9 cellular contexts compared by ENCODE assay signal in the genomic region with DNA sequence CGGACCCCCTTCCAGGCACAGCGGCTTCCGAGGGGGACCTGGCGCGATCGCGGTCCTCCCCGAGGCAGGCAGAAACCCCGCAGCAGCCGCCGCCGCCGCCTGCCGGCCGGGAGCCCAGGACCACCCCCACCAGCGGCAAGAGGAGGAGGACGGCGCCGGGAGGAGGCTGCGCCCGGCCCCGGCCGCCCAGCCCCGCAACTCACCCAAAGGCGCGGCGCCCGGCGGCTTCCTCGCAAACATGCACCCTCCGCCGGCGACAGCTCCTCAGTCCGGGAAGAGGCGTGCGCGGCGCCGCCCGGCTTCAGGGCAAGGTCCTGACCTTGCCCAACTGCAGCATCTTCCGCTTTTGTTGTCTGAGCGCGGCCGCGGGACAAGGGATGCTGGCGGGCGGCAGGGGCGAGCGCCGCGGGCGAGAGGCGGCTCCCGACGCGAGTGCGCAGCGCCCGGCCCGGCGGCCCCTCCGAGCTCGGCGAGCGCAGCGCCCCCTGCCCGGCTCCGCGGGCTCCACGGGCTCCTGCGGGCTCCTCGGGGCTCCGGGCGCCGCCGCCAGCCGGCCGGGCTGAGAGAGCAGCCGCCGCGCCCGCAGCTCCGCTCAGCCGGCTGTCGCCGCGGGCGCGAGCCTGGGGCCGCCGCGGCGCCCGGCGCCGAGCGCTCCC. TPM values are rescaled to one million over a fixed set of nuclear protein-coding genes. Genes with fewer than 3 reads are reported as not detected.
DNase-seq lines count a peak whose midpoint lies in the region; ATAC-seq and TF ChIP-seq lines count a peak whose summit lies in the region.
"Had no signal": no experiment of that assay in that cellular context is flagged by ENCODE, and none has a peak within 500 bp of the region (broad histone marks: within the 10 kb centered on the region; RNA-seq: fewer than 3 reads in every experiment).

No MANE protein-coding gene starts in this region.

- H3K4me1 Mint-ChIP-seq in MCF 10A (ENCODE audit: insufficient read depth, unreplicated experiment), result peaks cover 6% of the 10 kb centered on the region

- no peaks in the 10 kb centered on the region for H3K36me3 ChIP-seq in upper lobe of right lung
- H3K36me3 ChIP-seq: SJSA1 had no signal

- H3K9me3 ChIP-seq in upper lobe of right lung, result no peaks in the 10 kb centered on the region
- H3K9me3 ChIP-seq: SJSA1 had no signal

- TF ChIP-seq CTCF in MCF 10A (IDR thresholded peaks at IDR 0.05; ENCODE audit: unreplicated experiment) (no peak), upper lobe of right lung (IDR thresholded peaks at IDR 0.05) (no peak)

- no peaks in the 10 kb centered on the region for H3K9me3 Mint-ChIP-seq in MCF 10A (ENCODE audit: unreplicated experiment)

- H3K27me3 ChIP-seq in upper lobe of right lung, result peaks cover 31% of the 10 kb centered on the region

- no peak overlapping the region for H3K27ac Mint-ChIP-seq in MCF 10A (ENCODE audit: low read depth, unreplicated experiment)

- ATAC-seq in left lobe of liver (peak; percentile 75), upper lobe of right lung (peak; percentile 59), HG03025 (IDR thresholded peaks at IDR 0.05; ENCODE audit: low FRiP score, unreplicated experiment) (no peak)

- POLR2A ChIA-PET in MCF 10A (lab: Yijun Ruan, JAX), result no interaction called here

- in situ Hi-C loops in KBM-7 (cut with MboI; ENCODE audit: low pct_unique_long_range_greater_than_20kb, low sequenced_read_pairs), result no loop called here

- no peaks in the 10 kb centered on the region for H3K4me1 ChIP-seq in upper lobe of right lung

- no peaks in the 10 kb centered on the region for H3K36me3 Mint-ChIP-seq in MCF 10A (ENCODE audit: insufficient read depth, unreplicated experiment)

- intact Hi-C loops in MCF 10A (cut with micrococcal nuclease) (no loop called here), upper lobe of right lung (cut with DNase I) (no loop called here)

- DNase-seq in NCI-H2081 (lab: John Stamatoyannopoulos, UW) (peak; percentile 81 to 89), NCI-H2081 treated with DMSO at 0.1 percent for 48 hours (lab: John Stamatoyannopoulos, UW) (no peak), KBM-7 (peak; percentile 40), MCF 10A (ENCODE audit: unreplicated experiment) (peak; percentile 2), left lobe of liver (ENCODE audit: low spot score) (no peak), upper lobe of right lung (peak; percentile 56), cortex of kidney (lab: John Stamatoyannopoulos, UW) (no peak)

- no TSS peak for BruUV-seq in MCF 10A (replicated peaks; lab: Mats Ljungman, UMichigan)

- H3K4me3 Mint-ChIP-seq in MCF 10A (ENCODE audit: unreplicated experiment), result no peak overlapping the region

- no peak overlapping the region for H3K27ac ChIP-seq in upper lobe of right lung
- H3K27ac ChIP-seq: SJSA1 had no signal

- peaks cover 59% of the 10 kb centered on the region for H3K27me3 Mint-ChIP-seq in MCF 10A (ENCODE audit: insufficient read depth, unreplicated experiment)

- H3K4me3 ChIP-seq in upper lobe of right lung, result no peak overlapping the region
- H3K4me3 ChIP-seq: SJSA1 had no signal

- CTCF ChIA-PET in MCF 10A (lab: Yijun Ruan, JAX), result interaction anchor here (0.6 to 0.8 kb wide), 2 partner anchors 666 to 1575 kb away, joined by 3 read pairs; no protein-coding TSS in a partner anchor

RNA-seq across cellular contexts. Expression of gene CTNND2, which starts 0.5 kb away (rescaled TPM):
- total RNA-seq in MCF 10A (2022) (not detected in 2 replicates), left lobe of liver (1.1 TPM), upper lobe of right lung (6.9 TPM)
- total RNA-seq: SJSA1 had no signal

Comparison
In these comparisons a context has a peak if more than half of its experiments do, and no peak if none do; other contexts are left out.
1. DNase-seq: peak in NCI-H2081 (2 of 2), KBM-7 (single experiment), MCF 10A (single experiment) and upper lobe of right lung (single experiment); none in NCI-H2081 treated with DMSO at 0.1 percent for 48 hours (single experiment), left lobe of liver (single experiment) and cortex of kidney (single experiment).